ENCODE assay signal across 8 cellular contexts in the genomic region with DNA sequence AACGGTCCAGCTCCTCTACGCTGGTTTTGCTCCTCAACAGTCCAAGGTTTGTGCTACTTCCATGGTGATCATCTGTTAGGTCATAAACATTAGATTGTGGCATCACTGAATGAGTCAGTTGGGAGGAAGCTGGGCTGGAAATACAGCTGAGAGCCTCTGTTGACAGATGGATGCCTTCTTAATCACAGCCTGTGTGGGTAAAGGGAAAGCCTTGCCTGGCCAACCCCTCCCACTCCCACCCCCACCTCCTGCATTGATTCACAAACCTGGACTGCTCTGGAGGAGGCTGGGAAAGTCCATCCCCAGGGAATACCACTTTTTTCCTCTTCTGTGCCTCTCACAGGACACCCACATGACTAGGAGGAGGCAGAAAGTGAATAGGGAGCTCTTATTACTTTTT.
A peak's percentile ranks its signal among the peaks of the same experiment; 100 is the strongest.
DNase-seq lines count a peak whose midpoint lies in the region; TF ChIP-seq lines count a peak whose summit lies in the region.

No MANE protein-coding gene starts in this region.

- peak overlapping the region; percentile 66 for H3K27ac Mint-ChIP-seq in type B pancreatic cell
- H3K27ac Mint-ChIP-seq in activated naive CD4-positive, alpha-beta T cell treated with anti-CD3 and anti-CD28 coated beads, Interleukin-2, amount 10 ng/mL, durations not matched to agents 7 days and 5 days: no peak overlapping the region

- H3K4me3 Mint-ChIP-seq in type B pancreatic cell: no peak overlapping the region
- no peak overlapping the region for H3K4me3 Mint-ChIP-seq in activated naive CD4-positive, alpha-beta T cell treated with anti-CD3 and anti-CD28 coated beads, Interleukin-2, amount 10 ng/mL, durations not matched to agents 7 days and 5 days

- DNase-seq in NCI-H748 (lab: John Stamatoyannopoulos, UW; ENCODE audit: unreplicated experiment) (peak; percentile 22), NCI-H748 treated with DMSO at 0.1 percent for 48 hours (lab: John Stamatoyannopoulos, UW) (no peak), amniotic epithelial cell (ENCODE audit: low read depth) (peak; percentile 99), iris pigment epithelial cell (ENCODE audit: low read depth) (peak; percentile 99), type B pancreatic cell (ENCODE audit: extremely low spot score, unreplicated experiment) (no peak)
- DNase-seq in central memory CD4-positive, alpha-beta T cell: no peak
- DNase-seq in activated CD4-positive, CD25-positive, alpha-beta regulatory T cell treated with anti-CD3 and anti-CD28 coated beads, Interleukin-2, amount 50 U/mL, for 72 hours: no peak
- no peak for DNase-seq in activated naive CD4-positive, alpha-beta T cell treated with anti-CD3 and anti-CD28 coated beads, Interleukin-2, amount 10 ng/mL, durations not matched to agents 7 days and 5 days

- CTCF ChIA-PET in activated naive CD4-positive, alpha-beta T cell treated with anti-CD3 and anti-CD28 coated beads, Interleukin-2, amount 10 ng/mL, durations not matched to agents 7 days and 5 days (lab: Charles Lee): no interaction called here

- no peak for TF ChIP-seq CTCF in type B pancreatic cell (conservative IDR thresholded peaks at IDR 0.05)

- H3K9me3 Mint-ChIP-seq in type B pancreatic cell: peaks cover 7% of the 10 kb centered on the region
- no peaks in the 10 kb centered on the region for H3K9me3 Mint-ChIP-seq in activated naive CD4-positive, alpha-beta T cell treated with anti-CD3 and anti-CD28 coated beads, Interleukin-2, amount 10 ng/mL, durations not matched to agents 7 days and 5 days

- no peaks in the 10 kb centered on the region for H3K36me3 Mint-ChIP-seq in type B pancreatic cell
- H3K36me3 Mint-ChIP-seq in activated naive CD4-positive, alpha-beta T cell treated with anti-CD3 and anti-CD28 coated beads, Interleukin-2, amount 10 ng/mL, durations not matched to agents 7 days and 5 days: no peaks in the 10 kb centered on the region

- no peaks in the 10 kb centered on the region for H3K27me3 Mint-ChIP-seq in type B pancreatic cell
- no peaks in the 10 kb centered on the region for H3K27me3 Mint-ChIP-seq in activated naive CD4-positive, alpha-beta T cell treated with anti-CD3 and anti-CD28 coated beads, Interleukin-2, amount 10 ng/mL, durations not matched to agents 7 days and 5 days

- peaks cover 17% of the 10 kb centered on the region for H3K4me1 Mint-ChIP-seq in type B pancreatic cell (ENCODE audit: unreplicated experiment)
- no peaks in the 10 kb centered on the region for H3K4me1 Mint-ChIP-seq in activated naive CD4-positive, alpha-beta T cell treated with anti-CD3 and anti-CD28 coated beads, Interleukin-2, amount 10 ng/mL, durations not matched to agents 7 days and 5 days

Comparison
In these comparisons a context has a peak if more than half of its experiments do, and no peak if none do; other contexts are left out.
1. DNase-seq: peak in NCI-H748 (single experiment), amniotic epithelial cell (single experiment) and iris pigment epithelial cell (single experiment); none in NCI-H748 treated with DMSO at 0.1 percent for 48 hours (single experiment), type B pancreatic cell (single experiment), central memory CD4-positive, alpha-beta T cell (single experiment), activated CD4-positive, CD25-positive, alpha-beta regulatory T cell treated with anti-CD3 and anti-CD28 coated beads, Interleukin-2, amount 50 U/mL, for 72 hours (single experiment) and activated naive CD4-positive, alpha-beta T cell treated with anti-CD3 and anti-CD28 coated beads, Interleukin-2, amount 10 ng/mL, durations not matched to agents 7 days and 5 days (single experiment).